ENCODE assay signal across 20 cellular contexts in genomic region chr12:92621312-92621711, GRCh38.
"Had no signal": no experiment of that assay in that cellular context is flagged by ENCODE, and none has a peak within 500 bp of the region (broad histone marks: within the 10 kb centered on the region; RNA-seq: fewer than 3 reads in every experiment).

No MANE protein-coding gene starts in this region.

- H3K4me1 Mint-ChIP-seq: natural killer cell, neural crest cell had no signal

- H3K27me3 Mint-ChIP-seq: effector memory CD8-positive, alpha-beta T cell; progenitor cell of endocrine pancreas; type B pancreatic cell had no signal

- ATAC-seq: effector memory CD8-positive, alpha-beta T cell; left colon; mucosa of descending colon; natural killer cell; pancreas; right cardiac atrium; stimulated activated naive CD8-positive, alpha-beta T cell treated with anti-CD3 and anti-CD28 coated beads, Interleukin-15, Interleukin-2, amounts not matched to agents 100 U/mL and 50 U/mL, for 24 hours had no signal

- H3K27ac ChIP-seq: pancreas, suprapubic skin, thyroid gland, uterus had no signal

- FAIRE-seq: colon, pancreas, small intestine had no signal

- H3K27me3 ChIP-seq: pancreas, suprapubic skin, thyroid gland, uterus had no signal

- H3K4me3 Mint-ChIP-seq: dendritic cell treated with granulocyte-macrophage colony-stimulating factor and Interleukin-4, amounts not matched to agents 40 ng/mL and 50 ng/mL, for 4 days; effector memory CD8-positive, alpha-beta T cell; natural killer cell; neural crest cell; type B pancreatic cell had no signal

- DNase-seq: effector memory CD8-positive, alpha-beta T cell; erythroblast; head of caudate nucleus; hippocampal formation; left colon; mucosa of descending colon; natural killer cell; pancreas; right cardiac atrium; small intestine; stimulated activated CD4-positive, alpha-beta T cell treated with anti-CD3 and anti-CD28 coated beads, Interleukin-12 subunit alpha, Interleukin-12 subunit beta, amount 100 ng/mL, for 4 hours; stimulated activated naive CD8-positive, alpha-beta T cell treated with anti-CD3 and anti-CD28 coated beads, Interleukin-15, Interleukin-2, amounts not matched to agents 100 U/mL and 50 U/mL, for 24 hours; thyroid gland; uterus had no signal

- H3K36me3 Mint-ChIP-seq: type B pancreatic cell had no signal

- H3K4me1 ChIP-seq: pancreas, suprapubic skin, thyroid gland, uterus had no signal

- H3K9me3 ChIP-seq: mucosa of descending colon, pancreas, suprapubic skin, thyroid gland, uterus had no signal

- H3K4me3 ChIP-seq: mucosa of descending colon, pancreas, suprapubic skin, thyroid gland, uterus had no signal

- H3K36me3 ChIP-seq: pancreas, suprapubic skin, thyroid gland, uterus had no signal

- H3K27ac Mint-ChIP-seq: dendritic cell treated with granulocyte-macrophage colony-stimulating factor and Interleukin-4, amounts not matched to agents 40 ng/mL and 50 ng/mL, for 4 days; effector memory CD8-positive, alpha-beta T cell; progenitor cell of endocrine pancreas; type B pancreatic cell had no signal
